In genomic region chr20:24828992-24829648, GRCh38 we compare ENCODE assay signal across 1 cellular context.
TF ChIP-seq lines count a peak whose summit lies in the region.

No MANE protein-coding gene starts in this region.

TF ChIP-seq in GM23338, 12 proteins besides CTCF, POLR2A, EP300 and RAD21 (continued from another document):
- TF ChIP-seq ZNF462 (CRISPR knock-in tag; IDR thresholded peaks at IDR 0.05) (no peak), CREB1 (CRISPR knock-in tag; IDR thresholded peaks at IDR 0.05; ENCODE audit: low read depth) (no peak), POLR2AphosphoS5 (IDR thresholded peaks at IDR 0.05; ENCODE audit: low read depth) (no peak), EZH2phosphoT487 (IDR thresholded peaks at IDR 0.05; ENCODE audit: unreplicated experiment) (no peak), NANOG (IDR thresholded peaks at IDR 0.05; ENCODE audit: borderline replicate concordance) (no peak), JUNB (IDR thresholded peaks at IDR 0.05; ENCODE audit: unreplicated experiment) (no peak), ETS1 (IDR thresholded peaks at IDR 0.05) (no peak), ZNF114 (CRISPR knock-in tag; IDR thresholded peaks at IDR 0.05) (no peak), ZNF331 (CRISPR knock-in tag; IDR thresholded peaks at IDR 0.05; ENCODE audit: low read depth) (no peak), STAT1 (IDR thresholded peaks at IDR 0.05; ENCODE audit: unreplicated experiment) (no peak), EZH2 (IDR thresholded peaks at IDR 0.05; ENCODE audit: low read depth, unreplicated experiment) (no peak)
TF ChIP-seq in GM23338: peak in this region for 0.
